Comparison of ENCODE assay signal across 1 cellular context in genomic region chr14:53004976-53005375, GRCh38.
TF ChIP-seq lines count a peak whose summit lies in the region.

No MANE protein-coding gene starts in this region.

TF ChIP-seq in WTC11, 78 proteins besides CTCF, POLR2A, EP300 and RAD21 (continued from another document):
- TF ChIP-seq, protein P1, sequence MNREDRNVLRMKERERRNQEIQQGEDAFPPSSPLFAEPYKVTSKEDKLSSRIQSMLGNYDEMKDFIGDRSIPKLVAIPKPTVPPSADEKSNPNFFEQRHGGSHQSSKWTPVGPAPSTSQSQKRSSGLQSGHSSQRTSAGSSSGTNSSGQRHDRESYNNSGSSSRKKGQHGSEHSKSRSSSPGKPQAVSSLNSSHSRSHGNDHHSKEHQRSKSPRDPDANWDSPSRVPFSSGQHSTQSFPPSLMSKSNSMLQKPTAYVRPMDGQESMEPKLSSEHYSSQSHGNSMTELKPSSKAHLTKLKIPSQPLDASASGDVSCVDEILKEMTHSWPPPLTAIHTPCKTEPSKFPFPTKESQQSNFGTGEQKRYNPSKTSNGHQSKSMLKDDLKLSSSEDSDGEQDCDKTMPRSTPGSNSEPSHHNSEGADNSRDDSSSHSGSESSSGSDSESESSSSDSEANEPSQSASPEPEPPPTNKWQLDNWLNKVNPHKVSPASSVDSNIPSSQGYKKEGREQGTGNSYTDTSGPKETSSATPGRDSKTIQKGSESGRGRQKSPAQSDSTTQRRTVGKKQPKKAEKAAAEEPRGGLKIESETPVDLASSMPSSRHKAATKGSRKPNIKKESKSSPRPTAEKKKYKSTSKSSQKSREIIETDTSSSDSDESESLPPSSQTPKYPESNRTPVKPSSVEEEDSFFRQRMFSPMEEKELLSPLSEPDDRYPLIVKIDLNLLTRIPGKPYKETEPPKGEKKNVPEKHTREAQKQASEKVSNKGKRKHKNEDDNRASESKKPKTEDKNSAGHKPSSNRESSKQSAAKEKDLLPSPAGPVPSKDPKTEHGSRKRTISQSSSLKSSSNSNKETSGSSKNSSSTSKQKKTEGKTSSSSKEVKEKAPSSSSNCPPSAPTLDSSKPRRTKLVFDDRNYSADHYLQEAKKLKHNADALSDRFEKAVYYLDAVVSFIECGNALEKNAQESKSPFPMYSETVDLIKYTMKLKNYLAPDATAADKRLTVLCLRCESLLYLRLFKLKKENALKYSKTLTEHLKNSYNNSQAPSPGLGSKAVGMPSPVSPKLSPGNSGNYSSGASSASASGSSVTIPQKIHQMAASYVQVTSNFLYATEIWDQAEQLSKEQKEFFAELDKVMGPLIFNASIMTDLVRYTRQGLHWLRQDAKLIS (CRISPR knock-in tag; IDR thresholded peaks at IDR 0.05; ENCODE audit: borderline replicate concordance), result no peak
- TF ChIP-seq, protein P2, sequence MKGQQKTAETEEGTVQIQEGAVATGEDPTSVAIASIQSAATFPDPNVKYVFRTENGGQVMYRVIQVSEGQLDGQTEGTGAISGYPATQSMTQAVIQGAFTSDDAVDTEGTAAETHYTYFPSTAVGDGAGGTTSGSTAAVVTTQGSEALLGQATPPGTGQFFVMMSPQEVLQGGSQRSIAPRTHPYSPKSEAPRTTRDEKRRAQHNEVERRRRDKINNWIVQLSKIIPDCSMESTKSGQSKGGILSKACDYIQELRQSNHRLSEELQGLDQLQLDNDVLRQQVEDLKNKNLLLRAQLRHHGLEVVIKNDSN (CRISPR knock-in tag; IDR thresholded peaks at IDR 0.05), result no peak
- TF ChIP-seq PREB (CRISPR knock-in tag; IDR thresholded peaks at IDR 0.05; ENCODE audit: borderline replicate concordance) (no peak), CDX4 (CRISPR knock-in tag; IDR thresholded peaks at IDR 0.05; ENCODE audit: borderline replicate concordance) (no peak), ZNF263 (CRISPR knock-in tag; IDR thresholded peaks at IDR 0.05; ENCODE audit: low read depth) (no peak), ZNF121 (CRISPR knock-in tag; IDR thresholded peaks at IDR 0.05) (no peak), GTF2I (CRISPR knock-in tag; conservative IDR thresholded peaks at IDR 0.05) (no peak), NR3C1 (CRISPR knock-in tag; conservative IDR thresholded peaks at IDR 0.05; ENCODE audit: low read depth) (no peak), ZNF396 (CRISPR knock-in tag; IDR thresholded peaks at IDR 0.05; ENCODE audit: borderline replicate concordance) (no peak), NFYB (CRISPR knock-in tag; conservative IDR thresholded peaks at IDR 0.05; ENCODE audit: low read depth) (no peak), TEAD4 (CRISPR knock-in tag; IDR thresholded peaks at IDR 0.05) (no peak), ATF1 (CRISPR knock-in tag; IDR thresholded peaks at IDR 0.05) (no peak)
